8 cellular contexts compared by ENCODE assay signal in the genomic region with DNA sequence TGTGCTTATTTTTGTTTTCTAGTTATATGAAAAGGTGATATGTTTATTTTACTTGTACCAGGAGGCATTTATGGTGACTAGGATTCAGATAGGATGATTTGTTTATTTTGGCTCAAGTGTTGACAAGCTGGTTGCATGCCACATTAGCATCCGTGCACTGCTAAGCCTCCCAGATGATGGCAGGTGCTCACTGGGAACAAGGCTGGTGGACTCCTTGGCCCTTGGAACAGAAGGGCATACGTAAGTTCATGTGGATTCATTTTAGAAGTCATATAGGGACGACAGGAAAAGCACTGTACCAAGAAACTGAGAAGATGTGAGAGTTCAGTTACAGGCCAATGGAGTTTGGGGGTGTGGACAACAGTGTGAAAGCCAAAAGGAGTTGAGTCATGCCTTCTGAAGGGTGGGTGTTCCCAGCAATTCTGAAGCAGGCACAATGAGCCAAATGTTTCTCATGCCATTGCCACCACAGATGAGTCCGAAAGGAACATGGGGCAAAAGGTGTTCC.
A peak's percentile ranks its signal among the peaks of the same experiment; 100 is the strongest.
DNase-seq lines count a peak whose midpoint lies in the region; ATAC-seq and TF ChIP-seq lines count a peak whose summit lies in the region.

No MANE protein-coding gene starts in this region.

- H3K4me1 ChIP-seq in Peyer's patch: no peaks in the 10 kb centered on the region

- ATAC-seq in SK-N-SH treated with all-trans-retinoic acid at 6 μM for 48 hours (peak; percentile 82), Right ventricle myocardium superior (ENCODE audit: poor library complexity) (peak; percentile 46), HG03520 (IDR thresholded peaks at IDR 0.05; ENCODE audit: unreplicated experiment) (no peak)

- H3K36me3 ChIP-seq in H7 (replicated peaks; ENCODE audit: control insufficient read depth, insufficient read depth, low read length) (no peaks in the 10 kb centered on the region), Peyer's patch (no peaks in the 10 kb centered on the region)

- no peak overlapping the region for H3K27ac ChIP-seq in Peyer's patch

- no peak for TF ChIP-seq CTCF in Peyer's patch (IDR thresholded peaks at IDR 0.05)

- intact Hi-C loops in Right ventricle myocardium superior (cut with DNase I): no loop called here

- H3K9me3 ChIP-seq in Peyer's patch: no peaks in the 10 kb centered on the region

- H3K27me3 ChIP-seq in H7 (ENCODE audit: control insufficient read depth, insufficient read depth, low read length): no peaks in the 10 kb centered on the region
- no peaks in the 10 kb centered on the region for H3K27me3 ChIP-seq in Peyer's patch

- H3K4me3 ChIP-seq in H7 (ENCODE audit: insufficient read depth, low read depth, low read length): no peak overlapping the region
- no peak overlapping the region for H3K4me3 ChIP-seq in Peyer's patch

- DNase-seq in Daoy (ENCODE audit: low read depth) (peak; percentile 87), HPDE6-E6E7 (ENCODE audit: extremely low spot score) (peak; percentile 65), Right ventricle myocardium superior (no peak), H7 (no peak), pons (ENCODE audit: low spot score) (no peak), Peyer's patch (no peak)

- no peak for TF ChIP-seq POLR2A in Peyer's patch (IDR thresholded peaks at IDR 0.05)

TF ChIP-seq in SK-N-SH treated with all-trans-retinoic acid at 6 μM for 48 hours, 23 proteins besides CTCF, POLR2A, EP300 and RAD21:
- TF ChIP-seq TOX (CRISPR knock-in tag; IDR thresholded peaks at IDR 0.05; ENCODE audit: borderline replicate concordance) (0 out of 2 replicates have a peak, but pooled peaks have one; percentile 18), TSHZ2 (CRISPR knock-in tag; IDR thresholded peaks at IDR 0.05) (no peak)

Comparison
In these comparisons a context has a peak if more than half of its experiments do, and no peak if none do; other contexts are left out.
1. DNase-seq: peak in Daoy (single experiment) and HPDE6-E6E7 (single experiment); none in Right ventricle myocardium superior (single experiment), H7 (single experiment), pons (single experiment) and Peyer's patch (0 of 3).